ENCODE assay signal across 1 cellular context in the genomic region with DNA sequence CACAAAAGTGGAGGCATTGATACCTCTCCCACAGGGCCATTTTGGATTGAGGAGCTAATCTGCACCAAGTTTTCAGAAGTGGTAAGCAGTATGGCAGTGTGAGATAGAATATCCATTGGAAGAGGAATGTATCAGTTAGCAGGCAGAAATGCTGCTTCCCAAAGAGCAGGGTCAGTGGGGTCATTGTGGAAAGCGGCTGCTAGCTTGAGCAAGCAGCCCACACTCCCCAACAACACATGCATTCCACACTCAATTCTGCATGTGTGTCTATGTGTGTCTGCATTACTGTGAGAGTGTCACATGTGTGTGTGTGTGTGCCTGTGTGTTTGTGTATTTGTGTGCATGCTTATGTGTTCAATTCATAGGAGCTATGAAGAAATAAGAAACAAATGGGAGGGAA.
TF ChIP-seq lines count a peak whose summit lies in the region.

No MANE protein-coding gene starts in this region.

TF ChIP-seq in HCT116, 20 proteins besides CTCF, POLR2A, EP300 and RAD21 (continued from another document):
- no peak for TF ChIP-seq ELF1 (IDR thresholded peaks at IDR 0.05; ENCODE audit: borderline replicate concordance, low read depth)
- TF ChIP-seq, protein P1, sequence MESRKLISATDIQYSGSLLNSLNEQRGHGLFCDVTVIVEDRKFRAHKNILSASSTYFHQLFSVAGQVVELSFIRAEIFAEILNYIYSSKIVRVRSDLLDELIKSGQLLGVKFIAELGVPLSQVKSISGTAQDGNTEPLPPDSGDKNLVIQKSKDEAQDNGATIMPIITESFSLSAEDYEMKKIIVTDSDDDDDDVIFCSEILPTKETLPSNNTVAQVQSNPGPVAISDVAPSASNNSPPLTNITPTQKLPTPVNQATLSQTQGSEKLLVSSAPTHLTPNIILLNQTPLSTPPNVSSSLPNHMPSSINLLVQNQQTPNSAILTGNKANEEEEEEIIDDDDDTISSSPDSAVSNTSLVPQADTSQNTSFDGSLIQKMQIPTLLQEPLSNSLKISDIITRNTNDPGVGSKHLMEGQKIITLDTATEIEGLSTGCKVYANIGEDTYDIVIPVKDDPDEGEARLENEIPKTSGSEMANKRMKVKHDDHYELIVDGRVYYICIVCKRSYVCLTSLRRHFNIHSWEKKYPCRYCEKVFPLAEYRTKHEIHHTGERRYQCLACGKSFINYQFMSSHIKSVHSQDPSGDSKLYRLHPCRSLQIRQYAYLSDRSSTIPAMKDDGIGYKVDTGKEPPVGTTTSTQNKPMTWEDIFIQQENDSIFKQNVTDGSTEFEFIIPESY (IDR thresholded peaks at IDR 0.05; ENCODE audit: extremely low read depth, insufficient replicate concordance, low read length) = no peak
- TF ChIP-seq FOSL1 (IDR thresholded peaks at IDR 0.05; ENCODE audit: low read depth) = no peak
- TF ChIP-seq SP1 (IDR thresholded peaks at IDR 0.05; ENCODE audit: low read depth) = no peak
